Comparison of ENCODE assay signal across 1 cellular context in the genomic region with DNA sequence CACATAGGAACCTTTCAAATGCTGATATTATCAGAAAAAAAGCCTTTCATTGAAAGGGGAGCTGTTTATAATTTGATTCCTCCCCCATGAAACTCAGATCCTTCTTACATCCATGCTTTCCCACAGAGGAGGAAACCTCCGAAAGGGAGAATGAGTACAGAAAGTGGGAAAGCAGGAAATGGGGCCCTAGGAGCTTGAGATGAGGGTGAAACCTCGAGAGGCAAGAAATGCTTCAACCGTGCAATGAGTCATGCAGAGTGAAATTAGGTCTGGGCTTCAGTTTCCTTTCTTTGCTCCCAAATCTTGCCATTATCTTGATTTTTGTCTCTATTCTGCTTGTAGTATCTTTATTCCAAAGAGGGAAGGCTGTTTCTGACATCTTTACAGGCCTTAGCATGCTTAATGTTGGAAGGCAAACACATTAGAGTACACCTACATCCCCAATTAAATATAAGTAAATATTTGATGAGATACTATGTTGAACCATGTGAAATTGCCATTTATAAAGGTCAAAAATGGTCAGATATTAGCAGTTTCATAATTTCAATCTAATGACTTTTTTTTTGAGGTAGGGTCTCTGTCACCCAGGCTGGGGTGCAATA.
TF ChIP-seq lines count a peak whose summit lies in the region.

No MANE protein-coding gene starts in this region.

TF ChIP-seq in HepG2, 621 proteins besides CTCF, POLR2A, EP300 and RAD21 (continued from another document):
- TF ChIP-seq, protein P1, sequence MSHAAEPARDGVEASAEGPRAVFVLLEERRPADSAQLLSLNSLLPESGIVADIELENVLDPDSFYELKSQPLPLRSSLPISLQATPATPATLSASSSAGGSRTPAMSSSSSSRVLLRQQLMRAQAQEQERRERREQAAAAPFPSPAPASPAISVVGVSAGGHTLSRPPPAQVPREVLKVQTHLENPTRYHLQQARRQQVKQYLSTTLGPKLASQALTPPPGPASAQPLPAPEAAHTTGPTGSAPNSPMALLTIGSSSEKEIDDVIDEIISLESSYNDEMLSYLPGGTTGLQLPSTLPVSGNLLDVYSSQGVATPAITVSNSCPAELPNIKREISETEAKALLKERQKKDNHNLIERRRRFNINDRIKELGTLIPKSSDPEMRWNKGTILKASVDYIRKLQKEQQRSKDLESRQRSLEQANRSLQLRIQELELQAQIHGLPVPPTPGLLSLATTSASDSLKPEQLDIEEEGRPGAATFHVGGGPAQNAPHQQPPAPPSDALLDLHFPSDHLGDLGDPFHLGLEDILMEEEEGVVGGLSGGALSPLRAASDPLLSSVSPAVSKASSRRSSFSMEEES (CRISPR knock-in tag; IDR thresholded peaks at IDR 0.05): no peak
- no peak for TF ChIP-seq SMAD9 (CRISPR knock-in tag; IDR thresholded peaks at IDR 0.05)
- no peak for TF ChIP-seq ZNF775 (CRISPR knock-in tag; IDR thresholded peaks at IDR 0.05; ENCODE audit: borderline replicate concordance)
